Comparison of ENCODE assay signal across 14 cellular contexts in the genomic region with DNA sequence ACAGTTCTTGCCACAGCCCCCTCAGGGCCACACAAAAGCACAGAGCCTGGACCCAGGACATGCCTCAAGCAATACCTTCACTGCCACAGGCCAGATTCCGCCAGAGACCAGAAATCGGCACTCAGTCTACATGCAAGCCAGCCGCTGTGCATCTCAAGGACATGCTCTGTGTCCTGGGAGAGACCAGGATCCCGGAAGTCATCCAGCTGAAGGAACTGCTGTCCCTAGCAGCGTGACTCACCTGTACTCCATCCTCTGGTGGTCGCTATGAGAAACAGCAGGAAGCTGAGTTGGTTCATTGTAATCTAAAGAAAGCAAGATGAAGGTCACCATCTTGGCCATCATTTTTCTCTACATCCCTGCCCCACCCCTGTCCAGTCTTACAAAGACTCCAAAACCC. TPM values are rescaled to one million over a fixed set of nuclear protein-coding genes. Genes with fewer than 3 reads are reported as not detected.
DNase-seq lines count a peak whose midpoint lies in the region; ATAC-seq, FAIRE-seq and TF ChIP-seq lines count a peak whose summit lies in the region.
"Had no signal": no experiment of that assay in that cellular context is flagged by ENCODE, and none has a peak within 500 bp of the region (broad histone marks: within the 10 kb centered on the region; RNA-seq: fewer than 3 reads in every experiment).

No MANE protein-coding gene starts in this region.

- no peak overlapping the region for H3K27ac Mint-ChIP-seq in activated CD8-positive, alpha-beta T cell treated with anti-CD3 and anti-CD28 coated beads for 36 hours
- H3K27ac Mint-ChIP-seq in activated CD8-positive, alpha-beta T cell treated with anti-CD3 and anti-CD28 coated beads, Interleukin-2, amount 10 ng/mL, durations not matched to agents 7 days and 5 days: no peak overlapping the region
- no peak overlapping the region for H3K27ac Mint-ChIP-seq in type B pancreatic cell
- H3K27ac Mint-ChIP-seq: activated T-cell treated with anti-CD3 and anti-CD28 coated beads, Interleukin-2, amount 50 U/mL, for 72 hours; stimulated activated naive CD8-positive, alpha-beta T cell treated with anti-CD3 and anti-CD28 coated beads, Interleukin-15, Interleukin-2, amounts not matched to agents 100 ng/mL and 50 ng/mL, for 24 hours had no signal

- no peak for DNase-seq in activated CD8-positive, alpha-beta T cell treated with anti-CD3 and anti-CD28 coated beads for 36 hours
- DNase-seq in activated CD8-positive, alpha-beta T cell treated with anti-CD3 and anti-CD28 coated beads, Interleukin-2, amount 10 ng/mL, durations not matched to agents 7 days and 5 days: no peak
- no peak for DNase-seq in endothelial cell of umbilical vein (ENCODE audit: low read depth, low spot score)
- DNase-seq in type B pancreatic cell (ENCODE audit: extremely low spot score, unreplicated experiment): no peak
- DNase-seq in activated CD8-positive, alpha-beta memory T cell treated with anti-CD3 and anti-CD28 coated beads, Interleukin-2, amount 50 U/mL, for 4 hours: no peak
- DNase-seq in NCI-H187 (lab: John Stamatoyannopoulos, UW): no peak
- no peak for DNase-seq in effector memory CD4-positive, alpha-beta T cell
- DNase-seq: activated T-cell treated with anti-CD3 and anti-CD28 coated beads, Interleukin-2, amount 50 U/mL, for 72 hours; NCI-H446 treated with DMSO at 0.1 percent for 48 hours had no signal

- no TSS peak for BruUV-seq in endothelial cell of umbilical vein (replicated peaks; lab: Mats Ljungman, UMichigan)

- no peak overlapping the region for H3K4me3 Mint-ChIP-seq in activated CD8-positive, alpha-beta T cell treated with anti-CD3 and anti-CD28 coated beads for 36 hours
- H3K4me3 Mint-ChIP-seq in activated CD8-positive, alpha-beta T cell treated with anti-CD3 and anti-CD28 coated beads, Interleukin-2, amount 10 ng/mL, durations not matched to agents 7 days and 5 days: no peak overlapping the region
- H3K4me3 Mint-ChIP-seq in type B pancreatic cell: no peak overlapping the region
- H3K4me3 Mint-ChIP-seq: activated T-cell treated with anti-CD3 and anti-CD28 coated beads, Interleukin-2, amount 50 U/mL, for 72 hours; central memory CD8-positive, alpha-beta T cell; stimulated activated naive CD8-positive, alpha-beta T cell treated with anti-CD3 and anti-CD28 coated beads, Interleukin-15, Interleukin-2, amounts not matched to agents 100 ng/mL and 50 ng/mL, for 24 hours had no signal

- no peaks in the 10 kb centered on the region for H3K9me1 ChIP-seq in endothelial cell of umbilical vein (replicated peaks; ENCODE audit: control insufficient read depth, extremely low read depth, insufficient read depth, low read length)

- H3K4me1 Mint-ChIP-seq in activated CD8-positive, alpha-beta T cell treated with anti-CD3 and anti-CD28 coated beads for 36 hours (ENCODE audit: low read depth): no peaks in the 10 kb centered on the region
- peaks cover 10% of the 10 kb centered on the region for H3K4me1 Mint-ChIP-seq in activated CD8-positive, alpha-beta T cell treated with anti-CD3 and anti-CD28 coated beads, Interleukin-2, amount 10 ng/mL, durations not matched to agents 7 days and 5 days (ENCODE audit: low read depth)
- H3K4me1 Mint-ChIP-seq in type B pancreatic cell (ENCODE audit: unreplicated experiment): no peaks in the 10 kb centered on the region
- H3K4me1 Mint-ChIP-seq: central memory CD8-positive, alpha-beta T cell had no signal

- H2AFZ ChIP-seq in KMS-11 (ENCODE audit: low read depth): peak overlapping the region; percentile 5; the same call in 1 of the 2 replicates
- no peak overlapping the region for H2AFZ ChIP-seq in endothelial cell of umbilical vein (ENCODE audit: low read depth, low read length)

- dilution Hi-C loops in endothelial cell of umbilical vein (cut with MboI; ENCODE audit: extremely low pct_ligation_motif_present, low sequenced_read_pairs): no loop called here

- no peaks in the 10 kb centered on the region for H3K9me3 ChIP-seq in endothelial cell of umbilical vein (replicated peaks; ENCODE audit: control insufficient read depth, insufficient read depth, low read length)
- no peaks in the 10 kb centered on the region for H3K9me3 ChIP-seq in effector memory CD4-positive, alpha-beta T cell (ENCODE audit: control insufficient read depth, low read length)
- H3K9me3 ChIP-seq: gastroesophageal sphincter had no signal

- H3K4me3 ChIP-seq in KMS-11 (IDR thresholded peaks at IDR 0.05; ENCODE audit: insufficient read depth, low read depth, low read length) (no peak overlapping the region), endothelial cell of umbilical vein (replicated peaks in 1 of 3; ENCODE audit: insufficient read depth in 1 of 3, low read depth in 1 of 3, low read length in 3 of 3) (no peak overlapping the region)
- H3K4me3 ChIP-seq in effector memory CD4-positive, alpha-beta T cell (ENCODE audit: insufficient read depth, low read depth, low read length, poor library complexity, severe bottlenecking): no peak overlapping the region
- H3K4me3 ChIP-seq: gastroesophageal sphincter had no signal

- no peaks in the 10 kb centered on the region for H3K36me3 ChIP-seq in KMS-11 (ENCODE audit: insufficient read depth)
- no peaks in the 10 kb centered on the region for H3K36me3 ChIP-seq in endothelial cell of umbilical vein (ENCODE audit: control insufficient read depth in 2 of 2, extremely low read depth in 1 of 2, insufficient read depth in 2 of 2, low read length in 2 of 2)
- H3K36me3 ChIP-seq in effector memory CD4-positive, alpha-beta T cell (ENCODE audit: control insufficient read depth, insufficient read depth, low read length): no peaks in the 10 kb centered on the region
- H3K36me3 ChIP-seq: gastroesophageal sphincter had no signal

- intact Hi-C loops in activated CD8-positive, alpha-beta T cell treated with anti-CD3 and anti-CD28 coated beads for 36 hours (cut with micrococcal nuclease): no loop called here
- intact Hi-C loops in endothelial cell of umbilical vein (cut with micrococcal nuclease): no loop called here

- TF ChIP-seq POLR2A in endothelial cell of umbilical vein (IDR thresholded peaks at IDR 0.05; ENCODE audit: low read depth, low read length): no peak

- H3K79me2 ChIP-seq in KMS-11 (ENCODE audit: insufficient read depth, low read depth): no peaks in the 10 kb centered on the region
- H3K79me2 ChIP-seq in endothelial cell of umbilical vein (ENCODE audit: control insufficient read depth, insufficient read depth, low read length): no peaks in the 10 kb centered on the region

- H3K27ac ChIP-seq in KMS-11 (no peak overlapping the region), endothelial cell of umbilical vein (ENCODE audit: insufficient read depth, low read depth, low read length) (no peak overlapping the region)
- no peak overlapping the region for H3K27ac ChIP-seq in effector memory CD4-positive, alpha-beta T cell (ENCODE audit: insufficient read depth, low read length, poor library complexity, severe bottlenecking)
- H3K27ac ChIP-seq: gastroesophageal sphincter had no signal

- TF ChIP-seq CTCF in activated CD8-positive, alpha-beta T cell treated with anti-CD3 and anti-CD28 coated beads for 36 hours (IDR thresholded peaks at IDR 0.05): peak; percentile 39
- TF ChIP-seq CTCF in KMS-11 (conservative IDR thresholded peaks at IDR 0.05; ENCODE audit: low read depth, low read length): peak; percentile 68
- no peak for TF ChIP-seq CTCF in endothelial cell of umbilical vein (IDR thresholded peaks at IDR 0.05; ENCODE audit: extremely low read depth in 1 of 2, insufficient read depth in 1 of 2, low read depth in 1 of 2, low read length in 2 of 2)
- TF ChIP-seq CTCF in type B pancreatic cell (conservative IDR thresholded peaks at IDR 0.05): peak; percentile 29

- H3K9me3 Mint-ChIP-seq in activated CD8-positive, alpha-beta T cell treated with anti-CD3 and anti-CD28 coated beads for 36 hours: no peaks in the 10 kb centered on the region
- H3K9me3 Mint-ChIP-seq in activated CD8-positive, alpha-beta T cell treated with anti-CD3 and anti-CD28 coated beads, Interleukin-2, amount 10 ng/mL, durations not matched to agents 7 days and 5 days (ENCODE audit: insufficient read depth): no peaks in the 10 kb centered on the region
- H3K9me3 Mint-ChIP-seq in type B pancreatic cell: no peaks in the 10 kb centered on the region
- H3K9me3 Mint-ChIP-seq: activated T-cell treated with anti-CD3 and anti-CD28 coated beads, Interleukin-2, amount 50 U/mL, for 72 hours; central memory CD8-positive, alpha-beta T cell; stimulated activated naive CD8-positive, alpha-beta T cell treated with anti-CD3 and anti-CD28 coated beads, Interleukin-15, Interleukin-2, amounts not matched to agents 100 ng/mL and 50 ng/mL, for 24 hours had no signal

- no peaks in the 10 kb centered on the region for H4K20me1 ChIP-seq in KMS-11 (ENCODE audit: insufficient read depth)
- no peaks in the 10 kb centered on the region for H4K20me1 ChIP-seq in endothelial cell of umbilical vein (replicated peaks; ENCODE audit: control insufficient read depth, extremely low read depth, insufficient read depth, low read length)

- H3K9ac ChIP-seq in KMS-11: no peak overlapping the region
- no peak overlapping the region for H3K9ac ChIP-seq in endothelial cell of umbilical vein (replicated peaks; ENCODE audit: extremely low read depth, insufficient read depth, low read length)

- H3K4me2 ChIP-seq in KMS-11 (no peak overlapping the region), endothelial cell of umbilical vein (ENCODE audit: insufficient read depth, low read length) (no peak overlapping the region)

- H3K27me3 ChIP-seq in KMS-11 (ENCODE audit: insufficient read depth, low read depth): no peaks in the 10 kb centered on the region
- H3K27me3 ChIP-seq in endothelial cell of umbilical vein (ENCODE audit: control insufficient read depth in 2 of 2, insufficient read depth in 2 of 2, low read length in 2 of 2): no peaks in the 10 kb centered on the region
- no peaks in the 10 kb centered on the region for H3K27me3 ChIP-seq in effector memory CD4-positive, alpha-beta T cell (replicated peaks; ENCODE audit: control insufficient read depth, insufficient read depth, low read length, poor library complexity, severe bottlenecking)

- CTCF ChIA-PET in activated CD8-positive, alpha-beta T cell treated with anti-CD3 and anti-CD28 coated beads for 36 hours (lab: Charles Lee): interaction anchor here (0.7 to 3.4 kb wide), 11 partner anchors 7 to 157 kb away, joined by 3 to 15 read pairs (median 6); partner anchors contain the start of gene ITLN2
- CTCF ChIA-PET in activated CD8-positive, alpha-beta T cell treated with anti-CD3 and anti-CD28 coated beads, Interleukin-2, amount 10 ng/mL, durations not matched to agents 7 days and 5 days (lab: Charles Lee): interaction anchor here (0.6 to 11.4 kb wide), 9 partner anchors 48 to 157 kb away, joined by 3 to 189 read pairs (median 5); partner anchors contain the start of genes ITLN2 and LY9
- CTCF ChIA-PET in endothelial cell of umbilical vein (lab: Charles Lee): no interaction called here

- H3K4me1 ChIP-seq in KMS-11 (ENCODE audit: low read depth, poor library complexity, severe bottlenecking) (no peaks in the 10 kb centered on the region), endothelial cell of umbilical vein (ENCODE audit: control insufficient read depth, extremely low read depth, insufficient read depth, low read length) (peaks cover 4% of the 10 kb centered on the region)
- H3K4me1 ChIP-seq in effector memory CD4-positive, alpha-beta T cell (ENCODE audit: control insufficient read depth, insufficient read depth, low read length, poor library complexity, severe bottlenecking): no peaks in the 10 kb centered on the region
- H3K4me1 ChIP-seq: gastroesophageal sphincter had no signal

- ATAC-seq in activated CD8-positive, alpha-beta T cell treated with anti-CD3 and anti-CD28 coated beads for 36 hours: peak; percentile 51
- no peak for ATAC-seq in activated CD8-positive, alpha-beta T cell treated with anti-CD3 and anti-CD28 coated beads, Interleukin-2, amount 10 ng/mL, durations not matched to agents 7 days and 5 days
- ATAC-seq: activated T-cell treated with anti-CD3 and anti-CD28 coated beads, Interleukin-2, amount 50 U/mL, for 72 hours; gastroesophageal sphincter had no signal

- FAIRE-seq in endothelial cell of umbilical vein (lab: Jason Lieb, UNC): peak; percentile 18

- H3K27me3 Mint-ChIP-seq in activated CD8-positive, alpha-beta T cell treated with anti-CD3 and anti-CD28 coated beads for 36 hours: no peaks in the 10 kb centered on the region
- peaks cover 4% of the 10 kb centered on the region for H3K27me3 Mint-ChIP-seq in activated CD8-positive, alpha-beta T cell treated with anti-CD3 and anti-CD28 coated beads, Interleukin-2, amount 10 ng/mL, durations not matched to agents 7 days and 5 days (ENCODE audit: low read depth)
- no peaks in the 10 kb centered on the region for H3K27me3 Mint-ChIP-seq in type B pancreatic cell
- H3K27me3 Mint-ChIP-seq: central memory CD8-positive, alpha-beta T cell; stimulated activated naive CD8-positive, alpha-beta T cell treated with anti-CD3 and anti-CD28 coated beads, Interleukin-15, Interleukin-2, amounts not matched to agents 100 ng/mL and 50 ng/mL, for 24 hours had no signal

- POLR2A ChIA-PET in activated CD8-positive, alpha-beta T cell treated with anti-CD3 and anti-CD28 coated beads for 36 hours (lab: Charles Lee): no interaction called here
- POLR2A ChIA-PET in activated CD8-positive, alpha-beta T cell treated with anti-CD3 and anti-CD28 coated beads, Interleukin-2, amount 10 ng/mL, durations not matched to agents 7 days and 5 days (lab: Charles Lee): no interaction called here
- POLR2A ChIA-PET in endothelial cell of umbilical vein (lab: Charles Lee): no interaction called here

- H3K36me3 Mint-ChIP-seq in activated CD8-positive, alpha-beta T cell treated with anti-CD3 and anti-CD28 coated beads for 36 hours (ENCODE audit: low read depth): no peaks in the 10 kb centered on the region
- H3K36me3 Mint-ChIP-seq in activated CD8-positive, alpha-beta T cell treated with anti-CD3 and anti-CD28 coated beads, Interleukin-2, amount 10 ng/mL, durations not matched to agents 7 days and 5 days (ENCODE audit: low read depth): no peaks in the 10 kb centered on the region
- H3K36me3 Mint-ChIP-seq in type B pancreatic cell: no peaks in the 10 kb centered on the region

RNA-seq across cellular contexts. Expression of gene ITLN1, which starts 0.4 kb away (rescaled TPM):
- not detected for total RNA-seq in activated CD8-positive, alpha-beta T cell treated with anti-CD3 and anti-CD28 coated beads for 36 hours
- not detected for total RNA-seq in activated CD8-positive, alpha-beta T cell treated with anti-CD3 and anti-CD28 coated beads, Interleukin-2, amount 10 ng/mL, durations not matched to agents 7 days and 5 days
- total RNA-seq in endothelial cell of umbilical vein: not detected in 2 replicates
- 0.12 and 0.24 TPM in 2 replicates for polyA plus RNA-seq in endothelial cell of umbilical vein
- polyA plus RNA-seq in endothelial cell of umbilical vein (2011; cell fraction: cytosol; rRNA removed): 0.09 and 0.13 TPM in 2 replicates
- polyA plus RNA-seq in endothelial cell of umbilical vein (2011; cell fraction: nucleus; rRNA removed): 0.13 TPM in 1 of 2 replicates, not detected in the other
- polyA plus RNA-seq in endothelial cell of umbilical vein (2012): not detected in 2 replicates
- not detected in 2 replicates for polyA minus RNA-seq in endothelial cell of umbilical vein
- not detected for polyA minus RNA-seq in endothelial cell of umbilical vein (2011; cell fraction: cytosol; rRNA and poly(A)+ RNA removed)
- polyA minus RNA-seq in endothelial cell of umbilical vein (2011; cell fraction: nucleus; rRNA and poly(A)+ RNA removed): not detected in 2 replicates
- 23.1 and 59.8 TPM in 2 replicates for total RNA-seq in type B pancreatic cell (ENCODE audit: low replicate concordance)
- total RNA-seq: activated T-cell treated with anti-CD3 and anti-CD28 coated beads, Interleukin-2, amount 50 U/mL, for 72 hours; T-helper 2 cell treated with Interferon-gamma antibody and Interleukin-4, amounts not matched to agents 100 ng/mL and 5 ng/mL, for 36 hours had no signal

RNA-seq across cellular contexts. Expression of gene CD244, which starts 21.9 kb away (rescaled TPM):
- total RNA-seq in activated CD8-positive, alpha-beta T cell treated with anti-CD3 and anti-CD28 coated beads for 36 hours: 1 to 10 TPM; 1.4 to 1.8 TPM
- total RNA-seq in activated CD8-positive, alpha-beta T cell treated with anti-CD3 and anti-CD28 coated beads, Interleukin-2, amount 10 ng/mL, durations not matched to agents 7 days and 5 days: 10 to 100 TPM; 15.0 to 15.5 TPM
- total RNA-seq in endothelial cell of umbilical vein (not detected in 2 replicates), type B pancreatic cell (ENCODE audit: low replicate concordance) (0.50 and 0.56 TPM in 2 replicates)
- not detected in 2 replicates for polyA plus RNA-seq in endothelial cell of umbilical vein
- polyA plus RNA-seq in endothelial cell of umbilical vein (2011; cell fraction: cytosol; rRNA removed): not detected in 2 replicates
- polyA plus RNA-seq in endothelial cell of umbilical vein (2011; cell fraction: nucleus; rRNA removed): not detected in 2 replicates
- polyA plus RNA-seq in endothelial cell of umbilical vein (2012): not detected in 2 replicates
- not detected in 2 replicates for polyA minus RNA-seq in endothelial cell of umbilical vein
- not detected for polyA minus RNA-seq in endothelial cell of umbilical vein (2011; cell fraction: cytosol; rRNA and poly(A)+ RNA removed)
- not detected in 2 replicates for polyA minus RNA-seq in endothelial cell of umbilical vein (2011; cell fraction: nucleus; rRNA and poly(A)+ RNA removed)

Comparison
In these comparisons a context has a peak if more than half of its experiments do, and no peak if none do; other contexts are left out.
1. RNA of gene CD244, which starts 21.9 kb away (total RNA-seq): 15.0 to 15.5 TPM in activated CD8-positive, alpha-beta T cell treated with anti-CD3 and anti-CD28 coated beads, Interleukin-2, amount 10 ng/mL, durations not matched to agents 7 days and 5 days; 1.4 to 1.8 TPM in activated CD8-positive, alpha-beta T cell treated with anti-CD3 and anti-CD28 coated beads for 36 hours, 0.50 to 0.56 TPM in type B pancreatic cell and not detected in endothelial cell of umbilical vein; every median in the first group is over 4 times any median in the second.
2. CTCF ChIP-seq: peak in activated CD8-positive, alpha-beta T cell treated with anti-CD3 and anti-CD28 coated beads for 36 hours (single experiment), KMS-11 (single experiment) and type B pancreatic cell (single experiment); none in endothelial cell of umbilical vein (0 of 2).
3. RNA of gene ITLN1, which starts 0.4 kb away (total RNA-seq): 23.1 to 59.8 TPM in type B pancreatic cell; not detected in activated CD8-positive, alpha-beta T cell treated with anti-CD3 and anti-CD28 coated beads for 36 hours, not detected in activated CD8-positive, alpha-beta T cell treated with anti-CD3 and anti-CD28 coated beads, Interleukin-2, amount 10 ng/mL, durations not matched to agents 7 days and 5 days and not detected in endothelial cell of umbilical vein; every median in the first group is over 10 times any median in the second.